Comparison of ENCODE assay signal across 8 cellular contexts in genomic region chr6:111724039-111724438, GRCh38.
DNase-seq lines count a peak whose midpoint lies in the region; ATAC-seq and TF ChIP-seq lines count a peak whose summit lies in the region.

No MANE protein-coding gene starts in this region.

- no peaks in the 10 kb centered on the region for H3K9me3 ChIP-seq in vagina

- H3K27me3 ChIP-seq in layer of hippocampus (ENCODE audit: control insufficient read depth, insufficient read depth, low read length) (no peaks in the 10 kb centered on the region), vagina (no peaks in the 10 kb centered on the region)

- H3K36me3 ChIP-seq in vagina, result peaks cover 0 to 5% of the 10 kb centered on the region in 2 donors

- intact Hi-C loops in vagina (cut with DNase I), result no loop called here

- DNase-seq in SW 1271 (lab: John Stamatoyannopoulos, UW) (no peak), C1 segment of cervical spinal cord (lab: John Stamatoyannopoulos, UW) (no peak), vagina (ENCODE audit: extremely low spot score in 2 of 2) (no peak)
- no peak for DNase-seq in stimulated activated CD4-positive, alpha-beta T cell treated with anti-CD3 and anti-CD28 coated beads, Interleukin-4, amount 100 ng/mL, for 4 hours

- ATAC-seq in GM18907 (IDR thresholded peaks at IDR 0.05; ENCODE audit: unreplicated experiment), result peak; percentile 28
- ATAC-seq in GM21737 (IDR thresholded peaks at IDR 0.05; ENCODE audit: unreplicated experiment), result peak; percentile 5
- ATAC-seq in HG03460 (IDR thresholded peaks at IDR 0.05; ENCODE audit: unreplicated experiment), result peak; percentile 25

- H3K27ac ChIP-seq in layer of hippocampus (ENCODE audit: low read depth, low read length) (peak overlapping the region; percentile 5), vagina (no peak overlapping the region)

- no peak for TF ChIP-seq POLR2A in vagina (IDR thresholded peaks at IDR 0.05)

- H3K4me1 ChIP-seq in vagina, result peaks cover 52% of the 10 kb centered on the region

- no peak overlapping the region for H3K4me3 ChIP-seq in vagina

- no peak for TF ChIP-seq CTCF in vagina (IDR thresholded peaks at IDR 0.05)
